9 cellular contexts compared by ENCODE assay signal in genomic region chr5:139392324-139392677, GRCh38. TPM values are rescaled to one million over a fixed set of nuclear protein-coding genes. Genes with fewer than 3 reads are reported as not detected.
DNase-seq lines count a peak whose midpoint lies in the region; ATAC-seq and TF ChIP-seq lines count a peak whose summit lies in the region.
"Had no signal": no experiment of that assay in that cellular context is flagged by ENCODE, and none has a peak within 500 bp of the region (broad histone marks: within the 10 kb centered on the region; RNA-seq: fewer than 3 reads in every experiment).

No MANE protein-coding gene starts in this region.

- no peak for DNase-seq in heart left ventricle
- no peak for DNase-seq in Right ventricle myocardium superior
- DNase-seq in SW480 (ENCODE audit: low spot score): peak; percentile 44
- DNase-seq in sciatic nerve (ENCODE audit: low spot score): no peak

- ATAC-seq in heart left ventricle (no peak), Right ventricle myocardium superior (ENCODE audit: poor library complexity) (no peak), sciatic nerve (no peak), HG03045 (IDR thresholded peaks at IDR 0.05; ENCODE audit: unreplicated experiment) (no peak), GM18868 (IDR thresholded peaks at IDR 0.05; ENCODE audit: unreplicated experiment) (no peak)

- H3K36me3 ChIP-seq in heart left ventricle: peaks cover 0 to 14% (median 0%) of the 10 kb centered on the region in 9 donors
- H3K36me3 ChIP-seq in iPS-18a (ENCODE audit: control insufficient read depth, low read depth, low read length): no peaks in the 10 kb centered on the region
- H3K36me3 ChIP-seq in urinary bladder (ENCODE audit: insufficient read depth): no peaks in the 10 kb centered on the region

- 17 to 33% (median 29%) methylated on average over 6 to 36 of the region's 36 CpGs for WGBS in heart left ventricle, 4 donors
- 17% methylated on average over 36 of the region's 36 CpGs for WGBS in urinary bladder

- intact Hi-C loops in heart left ventricle (cut with DNase I): loop anchor here in 5 of 10 donors (5.0 to 10.0 kb wide), 2 partner anchors 50 to 98 kb away; partner anchors contain the start of genes PAIP2 (in 5 of the 5) and MATR3 (in 1 of the 5)
- intact Hi-C loops in Right ventricle myocardium superior (cut with DNase I): no loop called here
- intact Hi-C loops in sciatic nerve (cut with DNase I): no loop called here

- no peak for TF ChIP-seq POLR2A in heart left ventricle (IDR thresholded peaks at IDR 0.05)

- H3K9me3 ChIP-seq in heart left ventricle (no peaks in the 10 kb centered on the region), iPS-18a (ENCODE audit: control insufficient read depth, low read depth, low read length) (no peaks in the 10 kb centered on the region)

- H3K27ac ChIP-seq in heart left ventricle: peak overlapping the region in 10 of 12 donors; percentile 42 to 97 (median 62)
- H3K27ac ChIP-seq in iPS-18a (ENCODE audit: low read length): no peak overlapping the region
- no peak overlapping the region for H3K27ac ChIP-seq in urinary bladder (ENCODE audit: low read depth)

- peaks cover 0 to 28% (median 0%) of the 10 kb centered on the region in 9 donors for H3K27me3 ChIP-seq in heart left ventricle
- H3K27me3 ChIP-seq in iPS-18a (ENCODE audit: control insufficient read depth, insufficient read depth, low read length): peaks cover 41% of the 10 kb centered on the region

- H3K4me3 ChIP-seq in heart left ventricle (peak overlapping the region; percentile 65 to 82 (median 69)), iPS-18a (ENCODE audit: low read length) (peak overlapping the region; percentile 55), urinary bladder (ENCODE audit: low read depth, low read length) (peak overlapping the region; percentile 13)

- peaks cover 5 to 90% (median 62%) of the 10 kb centered on the region in 12 donors for H3K4me1 ChIP-seq in heart left ventricle
- H3K4me1 ChIP-seq in iPS-18a (ENCODE audit: control insufficient read depth, low read depth, low read length): peaks cover 12% of the 10 kb centered on the region
- H3K4me1 ChIP-seq in urinary bladder (ENCODE audit: insufficient read depth): peaks cover 3% of the 10 kb centered on the region

- no peak for TF ChIP-seq CTCF in heart left ventricle (IDR thresholded peaks at IDR 0.05)

- no peak overlapping the region for H3K9ac ChIP-seq in iPS-18a (ENCODE audit: low read length)

RNA-seq across cellular contexts. Expression of gene MZB1, which starts 2.6 kb away (rescaled TPM):
- total RNA-seq in heart left ventricle (1 to 10 TPM in 3 of 9 donors, under 1 TPM in 4, not detected in 2; 0.31 to 5.2 (median 0.97) TPM), Right ventricle myocardium superior (0.70 TPM), urinary bladder (0.63 TPM), sciatic nerve (0.71 TPM)
- polyA plus RNA-seq in heart left ventricle (under 1 TPM; 0.33 to 0.72 TPM), urinary bladder (0.56 TPM)
- total RNA-seq: Daoy had no signal

RNA-seq across cellular contexts. Expression of gene PROB1, which starts 2.6 kb away (rescaled TPM):
- total RNA-seq in heart left ventricle (10 to 100 TPM; 26.6 to 63.4 (median 38.1) TPM), Right ventricle myocardium superior (50.3 TPM), urinary bladder (1.4 TPM), sciatic nerve (1.6 TPM)
- polyA plus RNA-seq in heart left ventricle (10 to 100 TPM; 18.9 to 34.3 TPM), urinary bladder (3.1 TPM)

RNA-seq across cellular contexts. Expression of gene SLC23A1, which starts 9.2 kb away (rescaled TPM):
- total RNA-seq in heart left ventricle (not detected), Right ventricle myocardium superior (not detected), urinary bladder (not detected), sciatic nerve (not detected)
- polyA plus RNA-seq in heart left ventricle (not detected), urinary bladder (not detected)
- total RNA-seq: Daoy had no signal

RNA-seq across cellular contexts. Expression of gene SPATA24, which starts 11.6 kb away (rescaled TPM):
- total RNA-seq in heart left ventricle (10 to 100 TPM; 10.7 to 25.9 (median 16.0) TPM), Right ventricle myocardium superior (17.1 TPM), urinary bladder (3.0 TPM), sciatic nerve (4.0 TPM)
- polyA plus RNA-seq in heart left ventricle (10 to 100 TPM; 12.6 to 37.8 TPM), urinary bladder (5.4 TPM)

RNA-seq across cellular contexts. Expression of gene DNAJC18, which starts 47.0 kb away (rescaled TPM):
- total RNA-seq in heart left ventricle (10 to 100 TPM in 5 of 9 donors, 1 to 10 TPM in 4; 4.8 to 17.8 (median 14.2) TPM), Right ventricle myocardium superior (11.5 TPM), urinary bladder (16.2 TPM), sciatic nerve (29.6 TPM)
- polyA plus RNA-seq in heart left ventricle (1 to 10 TPM; 4.0 to 4.7 TPM), urinary bladder (8.6 TPM)

Comparison
In these comparisons a context has a peak if more than half of its experiments do, and no peak if none do; other contexts are left out.
1. H3K27ac ChIP-seq: peak in heart left ventricle (10 of 12); none in iPS-18a (single experiment) and urinary bladder (single experiment).
2. H3K4me3 ChIP-seq: peak in every context shown above with its lines; median percentile 69 in heart left ventricle; 55 in iPS-18a; 13 in urinary bladder.
3. RNA of gene PROB1, which starts 2.6 kb away (total RNA-seq): 50.3 TPM in Right ventricle myocardium superior (single experiment) and 26.6 to 63.4 TPM in heart left ventricle; 1.6 TPM in sciatic nerve (single experiment) and 1.4 TPM in urinary bladder (single experiment); every median in the first group is over 10 times any median in the second.